ENCODE assay signal across 20 cellular contexts in genomic region chr6:22875845-22876244, GRCh38.
DNase-seq lines count a peak whose midpoint lies in the region; ATAC-seq, FAIRE-seq and TF ChIP-seq lines count a peak whose summit lies in the region.
"Had no signal": no experiment of that assay in that cellular context is flagged by ENCODE, and none has a peak within 500 bp of the region (broad histone marks: within the 10 kb centered on the region; RNA-seq: fewer than 3 reads in every experiment).

No MANE protein-coding gene starts in this region.

- CTCF ChIA-PET in HepG2 (lab: Yijun Ruan, JAX; ENCODE audit: low intra/inter-chr PET ratio, low total read pairs), result no interaction called here
- CTCF ChIA-PET in H1 (lab: Charles Lee; ENCODE audit: partially characterized antibody), result interaction anchor here (0.6 to 0.7 kb wide), 2 partner anchors 42 to 109 kb away, joined by 3 read pairs; no protein-coding TSS in a partner anchor

- no peak overlapping the region for H2AFZ ChIP-seq in HepG2 (ENCODE audit: low read length)
- H2AFZ ChIP-seq in H1 (ENCODE audit: low read length), result no peak overlapping the region
- no peak overlapping the region for H2AFZ ChIP-seq in trophoblast cell (ENCODE audit: insufficient read depth, low read length, poor library complexity)

- H3K4ac ChIP-seq in H1 (replicated peaks; ENCODE audit: insufficient read length, low read depth, low read length) (no peak overlapping the region), trophoblast cell (ENCODE audit: low read depth, low read length) (no peak overlapping the region)

- POLR2A ChIA-PET in HepG2 (lab: Yijun Ruan, JAX) (no interaction called here), H1 (lab: Charles Lee; ENCODE audit: partially characterized antibody) (interaction anchor here (0.6 kb wide), 1 partner anchor 48 kb away, joined by 3 read pairs; no protein-coding TSS in a partner anchor)

- 0 out of 2 replicates have a peak overlapping the region, but pooled peaks have one; percentile 0 for H2BK20ac ChIP-seq in H1 (ENCODE audit: low read length)

- H3K56ac ChIP-seq in H1 (replicated peaks; ENCODE audit: insufficient read length, low read depth, low read length), result no peak overlapping the region

- H3K4me2 ChIP-seq in HepG2 (ENCODE audit: low read depth, low read length) (no peak overlapping the region), H1 (ENCODE audit: insufficient read depth in 1 of 2, low read depth in 2 of 2, low read length in 2 of 2) (no peak overlapping the region), trophoblast cell (ENCODE audit: low read length) (no peak overlapping the region)
- H3K4me2 ChIP-seq: BLaER1 had no signal

- no peak for TF ChIP-seq POLR2A in HepG2 (IDR thresholded peaks at IDR 0.05; ENCODE audit: insufficient read depth in 1 of 2, low read depth in 2 of 2, low read length in 2 of 2)
- TF ChIP-seq POLR2A in right lobe of liver (IDR thresholded peaks at IDR 0.05), result no peak
- no peak for TF ChIP-seq POLR2A in H1 (IDR thresholded peaks at IDR 0.05; ENCODE audit: control extremely low read depth in 1 of 2, low read depth in 2 of 2, low read length in 2 of 2)

- intact Hi-C loops in HepG2 (cut with micrococcal nuclease; ENCODE audit: unreplicated experiment) (no loop called here), right lobe of liver (cut with DNase I) (no loop called here)

- H4K8ac ChIP-seq in H1 (ENCODE audit: extremely low read depth, insufficient read depth, low read length), result no peak overlapping the region
- H4K8ac ChIP-seq in trophoblast cell (ENCODE audit: low read depth, low read length), result no peak overlapping the region

- no peak overlapping the region for H2BK15ac ChIP-seq in H1 (ENCODE audit: low read length)

- TF ChIP-seq CTCF in HepG2 (CRISPR knock-in tag; IDR thresholded peaks at IDR 0.05), result no peak
- TF ChIP-seq CTCF in right lobe of liver (IDR thresholded peaks at IDR 0.05), result no peak
- TF ChIP-seq CTCF in H1 (IDR thresholded peaks at IDR 0.05; ENCODE audit: control extremely low read depth in 1 of 3, insufficient read depth in 1 of 3, low read depth in 1 of 3, low read length in 3 of 3), result no peak
- TF ChIP-seq CTCF in coronary artery (IDR thresholded peaks at IDR 0.05), result no peak

- no peak overlapping the region for H4K5ac ChIP-seq in H1 (ENCODE audit: insufficient read length, low read depth, low read length)

- peak overlapping the region; percentile 28 for H4K91ac ChIP-seq in H1 (replicated peaks; ENCODE audit: insufficient read length, low read length)
- H4K91ac ChIP-seq in trophoblast cell (ENCODE audit: low read depth, low read length), result no peak overlapping the region

- H4K20me1 ChIP-seq in HepG2 (ENCODE audit: insufficient read depth, low read length) (no peaks in the 10 kb centered on the region), H1 (replicated peaks in 1 of 2; ENCODE audit: control insufficient read depth in 1 of 2, insufficient read depth in 2 of 2, low read length in 2 of 2) (no peaks in the 10 kb centered on the region)
- H4K20me1 ChIP-seq: BLaER1 had no signal

- no peak for FAIRE-seq in HepG2 (lab: Jason Lieb, UNC)
- FAIRE-seq in H1 (lab: Jason Lieb, UNC), result no peak
- FAIRE-seq: A204.1, G401.6, GM12892, GM19239 had no signal

- TF ChIP-seq EP300 in HepG2 (IDR thresholded peaks at IDR 0.05; ENCODE audit: low read depth in 2 of 2, low read length in 2 of 2) (no peak), HepG2 (CRISPR knock-in tag; IDR thresholded peaks at IDR 0.05; ENCODE audit: borderline replicate concordance) (no peak), H1 (IDR thresholded peaks at IDR 0.05; ENCODE audit: borderline replicate concordance in 1 of 2, low read depth in 2 of 2, low read length in 2 of 2) (no peak)

- H3K79me2 ChIP-seq in HepG2 (ENCODE audit: insufficient read depth, low read length) (no peaks in the 10 kb centered on the region), H1 (ENCODE audit: control insufficient read depth in 1 of 2, insufficient read depth in 2 of 2, low read length in 2 of 2) (no peaks in the 10 kb centered on the region), trophoblast cell (ENCODE audit: control insufficient read depth, insufficient read depth, low read length, poor library complexity) (no peaks in the 10 kb centered on the region)

- H3K23ac ChIP-seq in H1 (ENCODE audit: insufficient read length) (no peak overlapping the region), trophoblast cell (ENCODE audit: low read length) (no peak overlapping the region)

- no peak overlapping the region for H3K27ac ChIP-seq in HepG2 (ENCODE audit: extremely low read length, insufficient read depth, low read length)
- no peak overlapping the region for H3K27ac ChIP-seq in right lobe of liver
- H3K27ac ChIP-seq in H1 (ENCODE audit: low read depth, low read length), result no peak overlapping the region
- no peak overlapping the region for H3K27ac ChIP-seq in trophoblast cell (ENCODE audit: low read depth, low read length)
- no peak overlapping the region for H3K27ac ChIP-seq in coronary artery
- H3K27ac ChIP-seq: 22Rv1, BLaER1, C4-2B had no signal

- in situ Hi-C loops in HepG2 (cut with HindIII; ENCODE audit: extremely low pct_ligation_motif_present, low pct_unique_long_range_greater_than_20kb), result no loop called here

- H3K79me1 ChIP-seq in H1 (ENCODE audit: low read depth, low read length), result no peaks in the 10 kb centered on the region
- peaks cover 2% of the 10 kb centered on the region for H3K79me1 ChIP-seq in trophoblast cell (ENCODE audit: low read length)

- no peaks in the 10 kb centered on the region for H3K23me2 ChIP-seq in H1 (ENCODE audit: low read depth, low read length)

- TF ChIP-seq RAD21 in HepG2 (CRISPR knock-in tag; IDR thresholded peaks at IDR 0.05) (no peak), H1 (IDR thresholded peaks at IDR 0.05 in 1 of 2, conservative IDR thresholded peaks at IDR 0.05 in 1 of 2; ENCODE audit: low read depth in 2 of 2, low read length in 2 of 2) (no peak)

- H3K18ac ChIP-seq in H1 (ENCODE audit: extremely low read depth, low read length) (peak overlapping the region; percentile 7; the same call in 1 of the 2 replicates), trophoblast cell (ENCODE audit: low read length) (no peak overlapping the region)

- H2BK12ac ChIP-seq in H1 (ENCODE audit: low read depth, low read length) (no peak overlapping the region), trophoblast cell (ENCODE audit: low read length) (peak overlapping the region; percentile 45)

- peak overlapping the region; percentile 97; the same call in 1 of the 2 replicates for H2BK5ac ChIP-seq in H1 (ENCODE audit: low read depth, low read length)
- H2BK5ac ChIP-seq in trophoblast cell (ENCODE audit: low read depth, low read length, poor library complexity), result no peak overlapping the region

- H2AK5ac ChIP-seq in H1 (ENCODE audit: low read depth, low read length) (no peak overlapping the region), trophoblast cell (ENCODE audit: low read length) (no peak overlapping the region)

- BruUV-seq in HepG2 (replicated peaks; lab: Mats Ljungman, UMichigan), result no TSS peak

- WGBS in HepG2 (ENCODE audit: low lambda C conversion rate), result 30% methylated on average over 2 of the region's 2 CpGs
- WGBS in right lobe of liver (ENCODE audit: insufficient coverage, low coverage, low lambda C conversion rate, missing lambda C conversion rate), result 59% methylated on average over 2 of the region's 2 CpGs
- WGBS in H1 (ENCODE audit: extremely low coverage in 1 of 2, insufficient coverage in 1 of 2, insufficient read length in 1 of 2, insufficient replicate concordance in 2 of 2, low coverage in 1 of 2, low lambda C conversion rate in 2 of 2, missing lambda C conversion rate in 1 of 2), 2 experiments, result 90% methylated on average over 2 of the region's 2 CpGs; no CpG with 5 or more reads in 1 of the 2 experiments
- no CpG with 5 or more reads among the region's 2 CpGs for WGBS in trophoblast cell (ENCODE audit: extremely low coverage, insufficient coverage, insufficient read length)

- no peak overlapping the region for H2BK120ac ChIP-seq in H1 (replicated peaks; ENCODE audit: low read depth, low read length)
- H2BK120ac ChIP-seq in trophoblast cell (ENCODE audit: insufficient read depth, low read length, poor library complexity), result no peak overlapping the region

- H3K36me3 ChIP-seq in HepG2 (replicated peaks in 1 of 2; ENCODE audit: control insufficient read depth in 1 of 2, insufficient read depth in 2 of 2, low read length in 2 of 2), result no peaks in the 10 kb centered on the region
- no peaks in the 10 kb centered on the region for H3K36me3 ChIP-seq in right lobe of liver
- H3K36me3 ChIP-seq in H1 (ENCODE audit: control insufficient read depth in 2 of 4, insufficient read depth in 4 of 4, low read length in 3 of 4), result 0 out of 8 replicates have a peak, but pooled peaks cover 0 to 3% (median 0%) of the 10 kb centered on the region in 4 experiments
- H3K36me3 ChIP-seq in trophoblast cell (ENCODE audit: control insufficient read depth in 1 of 2, insufficient read depth in 2 of 2, low read length in 2 of 2), result no peaks in the 10 kb centered on the region
- H3K36me3 ChIP-seq: BLaER1 had no signal

- no peak overlapping the region for H4K12ac ChIP-seq in trophoblast cell (ENCODE audit: low read depth, low read length)

- H3K27me3 ChIP-seq in HepG2 (ENCODE audit: control insufficient read depth in 1 of 2, insufficient read depth in 2 of 2, low read length in 2 of 2), result no peaks in the 10 kb centered on the region
- H3K27me3 ChIP-seq in right lobe of liver, result no peaks in the 10 kb centered on the region
- no peaks in the 10 kb centered on the region for H3K27me3 ChIP-seq in H1 (replicated peaks in 1 of 4; ENCODE audit: control insufficient read depth in 3 of 4, extremely low read depth in 1 of 4, insufficient read depth in 3 of 4, low read length in 3 of 4)
- no peaks in the 10 kb centered on the region for H3K27me3 ChIP-seq in trophoblast cell (ENCODE audit: insufficient read depth, low read length)
- H3K27me3 ChIP-seq: BLaER1 had no signal

- ATAC-seq in HepG2 (no peak), right lobe of liver (no peak), GM21529 (IDR thresholded peaks at IDR 0.05; ENCODE audit: unreplicated experiment) (no peak)
- ATAC-seq: CD8-positive, alpha-beta T cell; HCT116 had no signal

- H3K9me3 ChIP-seq in HepG2 (ENCODE audit: low read length) (peaks cover 92% of the 10 kb centered on the region), right lobe of liver (no peaks in the 10 kb centered on the region), H1 (ENCODE audit: insufficient read depth in 2 of 2, low read depth in 1 of 2, low read length in 1 of 2) (0 out of 4 replicates have a peak, but pooled peaks cover 0 to 5% of the 10 kb centered on the region in 2 experiments), trophoblast cell (ENCODE audit: insufficient read depth, low read depth, low read length) (no peaks in the 10 kb centered on the region)
- H3K9me3 ChIP-seq: Caco-2 had no signal

- no peak overlapping the region for H3K14ac ChIP-seq in H1 (ENCODE audit: insufficient read length)
- no peak overlapping the region for H3K14ac ChIP-seq in trophoblast cell (ENCODE audit: low read length)

- H3K4me1 ChIP-seq in HepG2 (ENCODE audit: insufficient read depth, low read length) (no peaks in the 10 kb centered on the region), right lobe of liver (no peaks in the 10 kb centered on the region), H1 (replicated peaks in 1 of 4; ENCODE audit: control insufficient read depth in 3 of 4, insufficient read depth in 4 of 4, low read length in 3 of 4) (peaks cover 0 to 15% (median 5%) of the 10 kb centered on the region in 4 experiments; a peak in 3 of 7 replicates), trophoblast cell (ENCODE audit: control insufficient read depth in 1 of 2, insufficient read depth in 2 of 2, low read length in 2 of 2) (peaks cover 0 to 2% of the 10 kb centered on the region in 2 experiments)
- H3K4me1 ChIP-seq: BLaER1 had no signal

- DNase-seq in HepG2 (ENCODE audit: low spot score), result no peak
- DNase-seq in right lobe of liver, result no peak
- DNase-seq in H1 (ENCODE audit: low read depth in 1 of 2, low spot score in 2 of 2), result no peak
- DNase-seq in trophoblast cell, result no peak
- DNase-seq in coronary artery (ENCODE audit: low spot score), result no peak
- DNase-seq: Caco-2; CD4-positive, CD25-positive, alpha-beta regulatory T cell; CD8-positive, alpha-beta T cell; DMS153; DND-41; H9 had no signal

- no peak overlapping the region for H3K9ac ChIP-seq in HepG2 (ENCODE audit: insufficient read depth, low read depth, low read length)
- no peak overlapping the region for H3K9ac ChIP-seq in H1 (replicated peaks in 1 of 4; ENCODE audit: extremely low read depth in 1 of 4, low read depth in 3 of 4, low read length in 3 of 4)
- no peak overlapping the region for H3K9ac ChIP-seq in trophoblast cell (ENCODE audit: low read length)
- H3K9ac ChIP-seq: BLaER1 had no signal

- no peak overlapping the region for H3K4me3 ChIP-seq in HepG2 (replicated peaks in 1 of 3; ENCODE audit: insufficient read depth in 1 of 3, low read depth in 2 of 3, low read length in 3 of 3)
- no peak overlapping the region for H3K4me3 ChIP-seq in right lobe of liver
- no peak overlapping the region for H3K4me3 ChIP-seq in H1 (ENCODE audit: extremely low read depth in 1 of 4, insufficient read depth in 2 of 4, low read depth in 3 of 4, low read length in 4 of 4)
- no peak overlapping the region for H3K4me3 ChIP-seq in trophoblast cell (ENCODE audit: low read depth, low read length)
- H3K4me3 ChIP-seq in coronary artery, result no peak overlapping the region
- H3K4me3 ChIP-seq: BLaER1 had no signal

Comparison
In these comparisons a context has a peak if more than half of its experiments do, and no peak if none do; other contexts are left out.
1. Of the 41 proteins assayed by ChIP-seq in both HepG2 and H1: peak only in HepG2: none; only in H1: none; in both: CEBPB; in neither: 40.